ENCODE assay signal across 8 cellular contexts in genomic region chr11:71748965-71749645, GRCh38.
DNase-seq lines count a peak whose midpoint lies in the region; TF ChIP-seq lines count a peak whose summit lies in the region.
"Not testable (repeated sequence)": the region's sequence is repeated elsewhere in the genome, so short reads cannot be mapped to it uniquely, and the experiment has no call there.

No MANE protein-coding gene starts in this region.

- not testable (repeated sequence) for H3K36me3 Mint-ChIP-seq in HFFc6 (ENCODE audit: low read depth); MCF 10A (ENCODE audit: insufficient read depth, unreplicated experiment)

- H3K4me1 ChIP-seq in OCI-LY7 (ENCODE audit: insufficient read depth, low read length, poor library complexity, severe bottlenecking); fibroblast of lung (ENCODE audit: control insufficient read depth, extremely low read depth, insufficient read depth, low read length): not testable (repeated sequence)

- H3K27ac Mint-ChIP-seq in HFFc6; MCF 10A (ENCODE audit: low read depth, unreplicated experiment): not testable (repeated sequence)

- H3K79me2 ChIP-seq in OCI-LY7 (ENCODE audit: insufficient read depth, low read depth, low read length); fibroblast of lung (ENCODE audit: control insufficient read depth, insufficient read depth, low read length): not testable (repeated sequence)

- H4K20me1 ChIP-seq in OCI-LY7 (ENCODE audit: insufficient read depth, low read length); fibroblast of lung (ENCODE audit: control insufficient read depth, extremely low read depth, insufficient read depth, low read length): not testable (repeated sequence)

- H3K9me2 ChIP-seq in OCI-LY7 (ENCODE audit: insufficient read depth, low read length), result not testable (repeated sequence)

- peaks cover 10% of the 10 kb centered on the region for H3K4me1 Mint-ChIP-seq in HFFc6 (ENCODE audit: low read depth)
- not testable (repeated sequence) for H3K4me1 Mint-ChIP-seq in MCF 10A (ENCODE audit: insufficient read depth, unreplicated experiment)

- not testable (repeated sequence) for H3K27me3 ChIP-seq in fibroblast of lung (ENCODE audit: control insufficient read depth, insufficient read depth, low read length); kidney epithelial cell (ENCODE audit: control insufficient read depth, insufficient read depth, low read length)

- DNase-seq in HFFc6 (peak; percentile 3), MCF 10A (ENCODE audit: unreplicated experiment) (peak; percentile 6), fibroblast of lung (ENCODE audit: low read depth in 2 of 2) (peak; percentile 6 to 55), kidney epithelial cell (ENCODE audit: low read depth) (peak; percentile 4), renal cortical epithelial cell (ENCODE audit: low read depth) (peak; percentile 1)
- DNase-seq in OCI-LY7 (ENCODE audit: low spot score), result not testable (repeated sequence)

- POLR2A ChIA-PET in OCI-LY7 (lab: Charles Lee), result not testable (repeated sequence)
- POLR2A ChIA-PET in MCF 10A (lab: Yijun Ruan, JAX), result interaction anchor here (1.0 kb wide), 1 partner anchor 25 kb away, joined by 4 read pairs; no protein-coding TSS in a partner anchor

- H3K27me3 Mint-ChIP-seq in HFFc6 (ENCODE audit: insufficient read depth) (peaks cover 43% of the 10 kb centered on the region), MCF 10A (ENCODE audit: insufficient read depth, unreplicated experiment) (peaks cover 31% of the 10 kb centered on the region)

- H3K9ac ChIP-seq in fibroblast of lung (ENCODE audit: insufficient read depth, low read length), result not testable (repeated sequence)

- CTCF ChIA-PET in OCI-LY7 (lab: Charles Lee; ENCODE audit: unreplicated experiment), result not testable (repeated sequence)
- CTCF ChIA-PET in MCF 10A (lab: Yijun Ruan, JAX), result interaction anchor here (0.6 to 0.7 kb wide), 2 partner anchors 150 to 588 kb away, joined by 3 read pairs; no protein-coding TSS in a partner anchor

- not testable (repeated sequence) for H2AFZ ChIP-seq in OCI-LY7 (ENCODE audit: low read length); fibroblast of lung (ENCODE audit: low read length)

- not testable (repeated sequence) for H3K4me3 ChIP-seq in OCI-LY7 (ENCODE audit: low read depth, low read length, poor library complexity, severe bottlenecking); fibroblast of lung (replicated peaks in 1 of 4; ENCODE audit: control extremely low read depth in 1 of 4, insufficient read depth in 1 of 4, low read depth in 3 of 4, low read length in 4 of 4); kidney epithelial cell (ENCODE audit: low read depth, low read length)

- not testable (repeated sequence) for H3K36me3 ChIP-seq in OCI-LY7 (ENCODE audit: insufficient read depth, low read length); fibroblast of lung (ENCODE audit: control insufficient read depth, insufficient read depth, low read length); kidney epithelial cell (ENCODE audit: control insufficient read depth, insufficient read depth, low read length)

- H3K9me3 Mint-ChIP-seq in HFFc6; MCF 10A (ENCODE audit: unreplicated experiment): not testable (repeated sequence)

- not testable (repeated sequence) for H3K27ac ChIP-seq in C4-2B; OCI-LY7 (ENCODE audit: low read depth, low read length, poor library complexity, severe bottlenecking); VCaP; fibroblast of lung (ENCODE audit: insufficient read depth, low read length)

- not testable (repeated sequence) for H3K9me3 ChIP-seq in OCI-LY7 (ENCODE audit: low read length); fibroblast of lung (ENCODE audit: control insufficient read depth, insufficient read depth, low read depth, low read length)

- TF ChIP-seq CTCF in C4-2B (conservative IDR thresholded peaks at IDR 0.05) (peak; percentile 34), OCI-LY7 (conservative IDR thresholded peaks at IDR 0.05; ENCODE audit: low read length) (0 out of 2 replicates have a peak, but pooled peaks have one; percentile 34), VCaP (conservative IDR thresholded peaks at IDR 0.05) (peak; percentile 51)
- not testable (repeated sequence) for TF ChIP-seq CTCF in HFFc6 (IDR thresholded peaks at IDR 0.05); MCF 10A (IDR thresholded peaks at IDR 0.05; ENCODE audit: unreplicated experiment); fibroblast of lung (conservative IDR thresholded peaks at IDR 0.05 in 1 of 2, IDR thresholded peaks at IDR 0.05 in 1 of 2; ENCODE audit: low read depth in 1 of 2, low read length in 2 of 2); kidney epithelial cell (IDR thresholded peaks at IDR 0.05; ENCODE audit: insufficient read depth, low read length, poor library complexity, severe bottlenecking)

- not testable (repeated sequence) for H3K4me2 ChIP-seq in OCI-LY7 (ENCODE audit: low read length); fibroblast of lung (ENCODE audit: extremely low read depth, insufficient read depth, low read length)

- H3K4me3 Mint-ChIP-seq in HFFc6; MCF 10A (ENCODE audit: unreplicated experiment): not testable (repeated sequence)

- BruUV-seq in OCI-LY7 (replicated peaks; lab: Mats Ljungman, UMichigan); MCF 10A (replicated peaks; lab: Mats Ljungman, UMichigan): not testable (repeated sequence)

- intact Hi-C loops in OCI-LY7 (cut with micrococcal nuclease; ENCODE audit: unreplicated experiment); MCF 10A (cut with micrococcal nuclease): not testable (repeated sequence)
